ENCODE assay signal across 2 cellular contexts in the genomic region with DNA sequence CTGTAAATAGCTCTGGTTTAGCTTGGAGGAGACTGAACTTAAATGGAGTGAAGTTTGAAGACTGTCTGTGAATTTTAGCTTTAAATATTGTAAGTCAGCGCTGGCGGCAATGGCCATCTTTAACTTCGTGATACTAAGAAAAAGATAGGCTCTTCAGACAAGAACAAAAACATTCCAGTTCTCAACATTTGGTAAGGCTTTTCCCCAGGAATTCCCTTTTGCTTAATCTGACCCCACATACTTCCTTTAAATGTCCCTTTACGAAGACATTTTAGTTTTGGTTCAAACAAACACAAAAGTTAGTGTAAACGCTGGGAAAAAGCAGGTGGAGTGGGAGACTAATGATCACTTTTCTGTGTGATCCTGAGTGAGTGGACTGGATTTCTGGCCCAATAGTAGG.
TF ChIP-seq lines count a peak whose summit lies in the region.

No MANE protein-coding gene starts in this region.

TF ChIP-seq in A549, 52 proteins besides CTCF, POLR2A, EP300 and RAD21 (continued from another document):
- TF ChIP-seq, protein P1, sequence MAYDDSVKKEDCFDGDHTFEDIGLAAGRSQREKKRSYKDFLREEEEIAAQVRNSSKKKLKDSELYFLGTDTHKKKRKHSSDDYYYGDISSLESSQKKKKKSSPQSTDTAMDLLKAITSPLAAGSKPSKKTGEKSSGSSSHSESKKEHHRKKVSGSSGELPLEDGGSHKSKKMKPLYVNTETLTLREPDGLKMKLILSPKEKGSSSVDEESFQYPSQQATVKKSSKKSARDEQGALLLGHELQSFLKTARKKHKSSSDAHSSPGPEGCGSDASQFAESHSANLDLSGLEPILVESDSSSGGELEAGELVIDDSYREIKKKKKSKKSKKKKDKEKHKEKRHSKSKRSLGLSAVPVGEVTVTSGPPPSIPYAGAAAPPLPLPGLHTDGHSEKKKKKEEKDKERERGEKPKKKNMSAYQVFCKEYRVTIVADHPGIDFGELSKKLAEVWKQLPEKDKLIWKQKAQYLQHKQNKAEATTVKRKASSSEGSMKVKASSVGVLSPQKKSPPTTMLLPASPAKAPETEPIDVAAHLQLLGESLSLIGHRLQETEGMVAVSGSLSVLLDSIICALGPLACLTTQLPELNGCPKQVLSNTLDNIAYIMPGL (CRISPR knock-in tag; IDR thresholded peaks at IDR 0.05; ENCODE audit: borderline replicate concordance) = no peak
- TF ChIP-seq NR3C1 (IDR thresholded peaks at IDR 0.05) (no peak), POLR2AphosphoS2 (conservative IDR thresholded peaks at IDR 0.05; ENCODE audit: low read length) (no peak), KDM1A (IDR thresholded peaks at IDR 0.05; ENCODE audit: low read depth) (no peak), ESRRA (IDR thresholded peaks at IDR 0.05; ENCODE audit: borderline replicate concordance, low read length) (no peak), FOSB (CRISPR knock-in tag; IDR thresholded peaks at IDR 0.05) (no peak), EHMT2 (IDR thresholded peaks at IDR 0.05; ENCODE audit: low read depth) (no peak)

TF ChIP-seq in neural cell, 6 proteins besides CTCF, POLR2A, EP300 and RAD21 (continued from another document):
- TF ChIP-seq, protein P2, sequence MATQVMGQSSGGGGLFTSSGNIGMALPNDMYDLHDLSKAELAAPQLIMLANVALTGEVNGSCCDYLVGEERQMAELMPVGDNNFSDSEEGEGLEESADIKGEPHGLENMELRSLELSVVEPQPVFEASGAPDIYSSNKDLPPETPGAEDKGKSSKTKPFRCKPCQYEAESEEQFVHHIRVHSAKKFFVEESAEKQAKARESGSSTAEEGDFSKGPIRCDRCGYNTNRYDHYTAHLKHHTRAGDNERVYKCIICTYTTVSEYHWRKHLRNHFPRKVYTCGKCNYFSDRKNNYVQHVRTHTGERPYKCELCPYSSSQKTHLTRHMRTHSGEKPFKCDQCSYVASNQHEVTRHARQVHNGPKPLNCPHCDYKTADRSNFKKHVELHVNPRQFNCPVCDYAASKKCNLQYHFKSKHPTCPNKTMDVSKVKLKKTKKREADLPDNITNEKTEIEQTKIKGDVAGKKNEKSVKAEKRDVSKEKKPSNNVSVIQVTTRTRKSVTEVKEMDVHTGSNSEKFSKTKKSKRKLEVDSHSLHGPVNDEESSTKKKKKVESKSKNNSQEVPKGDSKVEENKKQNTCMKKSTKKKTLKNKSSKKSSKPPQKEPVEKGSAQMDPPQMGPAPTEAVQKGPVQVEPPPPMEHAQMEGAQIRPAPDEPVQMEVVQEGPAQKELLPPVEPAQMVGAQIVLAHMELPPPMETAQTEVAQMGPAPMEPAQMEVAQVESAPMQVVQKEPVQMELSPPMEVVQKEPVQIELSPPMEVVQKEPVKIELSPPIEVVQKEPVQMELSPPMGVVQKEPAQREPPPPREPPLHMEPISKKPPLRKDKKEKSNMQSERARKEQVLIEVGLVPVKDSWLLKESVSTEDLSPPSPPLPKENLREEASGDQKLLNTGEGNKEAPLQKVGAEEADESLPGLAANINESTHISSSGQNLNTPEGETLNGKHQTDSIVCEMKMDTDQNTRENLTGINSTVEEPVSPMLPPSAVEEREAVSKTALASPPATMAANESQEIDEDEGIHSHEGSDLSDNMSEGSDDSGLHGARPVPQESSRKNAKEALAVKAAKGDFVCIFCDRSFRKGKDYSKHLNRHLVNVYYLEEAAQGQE (IDR thresholded peaks at IDR 0.05; ENCODE audit: borderline replicate concordance) = no peak
